Comparison of ENCODE assay signal across 1 cellular context in the genomic region with DNA sequence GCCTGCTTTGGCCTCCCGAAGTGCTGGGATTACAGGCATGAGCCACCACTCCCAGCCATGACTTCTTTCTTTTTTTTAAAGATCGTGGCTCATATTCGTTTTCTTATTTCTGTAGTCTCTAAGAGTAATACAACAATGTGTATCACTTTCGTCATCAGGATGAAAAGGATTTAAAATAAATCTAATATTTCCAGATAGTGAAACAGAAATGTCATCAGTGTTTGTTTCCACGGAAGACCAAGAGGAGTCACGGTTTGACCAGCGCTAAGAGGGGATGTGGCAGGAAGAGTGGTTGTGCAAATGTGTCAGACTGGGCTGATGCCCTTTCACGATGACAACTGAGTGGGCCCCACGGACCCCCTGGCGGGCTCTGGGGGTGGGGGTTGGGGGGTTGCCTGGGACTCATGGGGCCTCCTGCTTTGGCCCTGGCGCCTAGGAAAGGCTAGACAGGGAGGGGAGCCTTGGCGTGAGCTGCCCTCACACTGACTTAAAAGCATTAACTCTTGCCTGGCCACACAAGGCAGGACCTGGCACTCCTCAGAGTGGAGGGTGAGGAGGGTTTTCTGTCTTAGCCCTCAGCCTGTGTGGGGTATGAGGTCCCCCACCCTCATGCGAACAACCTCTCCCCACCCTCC.
TF ChIP-seq lines count a peak whose summit lies in the region.

No MANE protein-coding gene starts in this region.

TF ChIP-seq in H1, 55 proteins besides CTCF, POLR2A, EP300 and RAD21:
- TF ChIP-seq EZH2 (IDR thresholded peaks at IDR 0.05; ENCODE audit: low read depth, low read length, severe bottlenecking) (no peak), PHF8 (conservative IDR thresholded peaks at IDR 0.05; ENCODE audit: low read depth, low read length) (no peak), RNF2 (IDR thresholded peaks at IDR 0.05; ENCODE audit: borderline replicate concordance, low read depth, low read length, missing control alignments, poor library complexity, severe bottlenecking) (no peak), CEBPB (IDR thresholded peaks at IDR 0.05; ENCODE audit: low read depth, low read length) (no peak)
- TF ChIP-seq, protein P1, sequence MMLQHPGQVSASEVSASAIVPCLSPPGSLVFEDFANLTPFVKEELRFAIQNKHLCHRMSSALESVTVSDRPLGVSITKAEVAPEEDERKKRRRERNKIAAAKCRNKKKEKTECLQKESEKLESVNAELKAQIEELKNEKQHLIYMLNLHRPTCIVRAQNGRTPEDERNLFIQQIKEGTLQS (IDR thresholded peaks at IDR 0.05; ENCODE audit: insufficient read depth, low read depth, low read length): no peak
